ENCODE assay signal across 1 cellular context in genomic region chr3:63911901-63912767, GRCh38.
TF ChIP-seq lines count a peak whose summit lies in the region.

Gene SCAANT1, minus strand, starts transcription at chr3:63912383.

TF ChIP-seq in GM12878, 131 proteins besides CTCF, POLR2A, EP300 and RAD21 (continued from another document):
- peak; percentile 70 for TF ChIP-seq ZBTB11 (CRISPR knock-in tag; IDR thresholded peaks at IDR 0.05)
- 0 out of 3 replicates have a peak, but pooled peaks have one; percentile 9 for TF ChIP-seq POU2F2 (IDR thresholded peaks at IDR 0.05; ENCODE audit: borderline replicate concordance, low read depth, low read length)
- TF ChIP-seq BACH1 (IDR thresholded peaks at IDR 0.05; ENCODE audit: borderline replicate concordance) = peak; percentile 91
- no peak for TF ChIP-seq RFX5 (IDR thresholded peaks at IDR 0.05; ENCODE audit: low read depth, low read length)
- peak; percentile 68; the same call in 1 of the 2 replicates for TF ChIP-seq RB1 (IDR thresholded peaks at IDR 0.05; ENCODE audit: borderline replicate concordance)
- peak; percentile 67 for TF ChIP-seq GABPA (IDR thresholded peaks at IDR 0.05; ENCODE audit: low read depth)
- TF ChIP-seq NR2C1 (IDR thresholded peaks at IDR 0.05) = no peak
- peak; percentile 80 for TF ChIP-seq CREM (IDR thresholded peaks at IDR 0.05; ENCODE audit: low read depth)
- TF ChIP-seq GATAD2B (conservative IDR thresholded peaks at IDR 0.05; ENCODE audit: low read depth) = peak; percentile 98; the same call in 1 of the 2 replicates
- TF ChIP-seq ATF7 (IDR thresholded peaks at IDR 0.05; ENCODE audit: low read depth) = no peak; the same call in 1 of the 2 replicates
- TF ChIP-seq SMARCA5 (IDR thresholded peaks at IDR 0.05) = peak; percentile 57; the same call in 1 of the 2 replicates
- 0 out of 2 replicates have a peak, but pooled peaks have one; percentile 83 for TF ChIP-seq RBBP5 (conservative IDR thresholded peaks at IDR 0.05)
- 0 out of 2 replicates have a peak, but pooled peaks have one; percentile 9 for TF ChIP-seq CHD2 (IDR thresholded peaks at IDR 0.05; ENCODE audit: borderline replicate concordance, low read depth, low read length)
- TF ChIP-seq EED (IDR thresholded peaks at IDR 0.05; ENCODE audit: low read depth) = 0 out of 2 replicates have a peak, but pooled peaks have one; percentile 11
- TF ChIP-seq NR2F1 (conservative IDR thresholded peaks at IDR 0.05) = peak; percentile 55
- TF ChIP-seq BRCA1 (IDR thresholded peaks at IDR 0.05; ENCODE audit: low read depth, low read length) = no peak
- TF ChIP-seq LARP7 (IDR thresholded peaks at IDR 0.05) = peak; percentile 93
- TF ChIP-seq E2F8 (IDR thresholded peaks at IDR 0.05; ENCODE audit: low read depth, partially characterized antibody) = no peak
- TF ChIP-seq ASH2L (IDR thresholded peaks at IDR 0.05; ENCODE audit: borderline replicate concordance, low read depth) = 0 out of 2 replicates have a peak, but pooled peaks have one; percentile 59
- peak; percentile 18; the same call in 1 of the 2 replicates for TF ChIP-seq MAX (IDR thresholded peaks at IDR 0.05; ENCODE audit: low read depth, low read length)
- TF ChIP-seq SUPT20H (IDR thresholded peaks at IDR 0.05; ENCODE audit: borderline replicate concordance, control insufficient read depth, low read depth, low read length) = no peak
- TF ChIP-seq DPF2 (IDR thresholded peaks at IDR 0.05) = peak; percentile 89
- TF ChIP-seq SRF (IDR thresholded peaks at IDR 0.05; ENCODE audit: low read depth in 2 of 2, low read length in 2 of 2) = peak; percentile 21 to 44; a peak in 1 of 4 replicates
- 0 out of 2 replicates have a peak, but pooled peaks have one; percentile 43 for TF ChIP-seq ZNF24 (IDR thresholded peaks at IDR 0.05)
- TF ChIP-seq BHLHE40 (IDR thresholded peaks at IDR 0.05; ENCODE audit: borderline replicate concordance in 1 of 2, low read depth in 2 of 2, low read length in 1 of 2) = peak in 1 of 2 experiments; percentile 67; a peak in 2 of 4 replicates
- peak; percentile 58 for TF ChIP-seq BCL3 (IDR thresholded peaks at IDR 0.05; ENCODE audit: borderline replicate concordance, insufficient read depth, low read depth, low read length, poor library complexity, severe bottlenecking)
- peak; percentile 62; the same call in 1 of the 2 replicates for TF ChIP-seq ZNF217 (IDR thresholded peaks at IDR 0.05)
- peak; percentile 53 for TF ChIP-seq ZNF687 (IDR thresholded peaks at IDR 0.05)
- TF ChIP-seq TAF1 (IDR thresholded peaks at IDR 0.05; ENCODE audit: borderline replicate concordance, low read depth, low read length) = 0 out of 2 replicates have a peak, but pooled peaks have one; percentile 38
- 0 out of 2 replicates have a peak, but pooled peaks have one; percentile 26 for TF ChIP-seq TCF12 (IDR thresholded peaks at IDR 0.05; ENCODE audit: low read depth, low read length)
- no peak for TF ChIP-seq ELK1 (IDR thresholded peaks at IDR 0.05; ENCODE audit: low read depth, low read length)
- no peak for TF ChIP-seq YBX1 (IDR thresholded peaks at IDR 0.05)
- TF ChIP-seq ZNF274 (IDR thresholded peaks at IDR 0.05; ENCODE audit: insufficient read depth, insufficient read length) = no peak
- TF ChIP-seq CEBPB (IDR thresholded peaks at IDR 0.05; ENCODE audit: borderline replicate concordance in 1 of 2, low read depth in 2 of 2, low read length in 2 of 2) = no peak
- TF ChIP-seq ATF2 (IDR thresholded peaks at IDR 0.05; ENCODE audit: low read length) = peak; percentile 37; the same call in 1 of the 2 replicates
- TF ChIP-seq BCL11A (IDR thresholded peaks at IDR 0.05; ENCODE audit: low read depth, low read length) = no peak
- peak in 1 of 2 experiments; percentile 68; a peak in 1 of 3 replicates for TF ChIP-seq EGR1 (IDR thresholded peaks at IDR 0.05; ENCODE audit: borderline replicate concordance in 1 of 2, low read depth in 2 of 2, low read length in 2 of 2)
- peak; percentile 14 to 80 for TF ChIP-seq ETV6 (conservative IDR thresholded peaks at IDR 0.05 in 1 of 2, IDR thresholded peaks at IDR 0.05 in 1 of 2; ENCODE audit: borderline replicate concordance in 1 of 2, low read depth in 1 of 2)
- TF ChIP-seq ZNF384 (IDR thresholded peaks at IDR 0.05; ENCODE audit: borderline replicate concordance, low read depth, low read length) = no peak
- TF ChIP-seq ZNF207 (IDR thresholded peaks at IDR 0.05; ENCODE audit: borderline replicate concordance) = peak; percentile 88; the same call in 1 of the 2 replicates
- no peak for TF ChIP-seq MXI1 (IDR thresholded peaks at IDR 0.05; ENCODE audit: low read depth, low read length)
- TF ChIP-seq CREB1 (IDR thresholded peaks at IDR 0.05; ENCODE audit: low read depth) = peak; percentile 79
- peak; percentile 40 for TF ChIP-seq RELA (IDR thresholded peaks at IDR 0.05; ENCODE audit: borderline replicate concordance, partially characterized antibody)
